ENCODE assay signal across 8 cellular contexts in genomic region chr7:73522081-73522818, GRCh38. TPM values are rescaled to one million over a fixed set of nuclear protein-coding genes. Genes with fewer than 3 reads are reported as not detected.
DNase-seq lines count a peak whose midpoint lies in the region; ATAC-seq and TF ChIP-seq lines count a peak whose summit lies in the region.

TSS of gene BAZ1B (minus strand) at chr7:73522293. CDS start at chr7:73521933, 360 bp downstream.

- DNase-seq in GM06990 (ENCODE audit: extremely low read depth, insufficient read length) (peak; percentile 100), NCI-H1048 (lab: John Stamatoyannopoulos, UW) (peak; percentile 98), SK-N-SH (peak; percentile 100), germinal center (ENCODE audit: low spot score) (peak; percentile 99), non-pigmented ciliary epithelial cell (ENCODE audit: low read depth) (peak; percentile 88), superior temporal gyrus (ENCODE audit: extremely low spot score) (peak; percentile 97)
- DNase-seq in activated naive CD4-positive, alpha-beta T cell treated with anti-CD3 and anti-CD28 coated beads, Interleukin-2, amount 50 U/mL, for 16 hours: peak; percentile 98

- CTCF ChIA-PET in SK-N-SH (lab: Yijun Ruan, JAX): interaction anchor here (0.6 to 2.1 kb wide), 8 partner anchors 17 to 218 kb away, joined by 3 to 11 read pairs (median 3); no protein-coding TSS in a partner anchor

- under 1% methylated on average over 47 of the region's 76 CpGs for WGBS in SK-N-SH (ENCODE audit: low lambda C conversion rate)

- H3K27me3 ChIP-seq in GM06990 (replicated peaks; ENCODE audit: control insufficient read depth, insufficient read depth, low read length): no peaks in the 10 kb centered on the region
- no peaks in the 10 kb centered on the region for H3K27me3 ChIP-seq in SK-N-SH (ENCODE audit: insufficient read depth)

- ATAC-seq in HG02571 (IDR thresholded peaks at IDR 0.05; ENCODE audit: unreplicated experiment): peak; percentile 87

- H4K20me1 ChIP-seq in SK-N-SH (ENCODE audit: insufficient read depth): peaks cover 37% of the 10 kb centered on the region

- peak within 1 kb of the TSS; percentile 91 for H3K4me3 ChIP-seq in GM06990 (replicated peaks; ENCODE audit: low read depth, low read length)
- H3K4me3 ChIP-seq in SK-N-SH (ENCODE audit: low read depth in 2 of 2, low read length in 1 of 2): peak within 1 kb of the TSS; percentile 69 to 83

- no peak for TF ChIP-seq RAD21 in SK-N-SH (IDR thresholded peaks at IDR 0.05; ENCODE audit: low read length)

- peak within 1 kb of the TSS; percentile 85 for H3K9ac ChIP-seq in SK-N-SH

- H3K9me2 ChIP-seq in SK-N-SH: no peaks in the 10 kb centered on the region

- no peaks in the 10 kb centered on the region; the same call in 1 of the 2 replicates for H3K36me3 ChIP-seq in GM06990 (ENCODE audit: control insufficient read depth, insufficient read depth, low read length)
- peaks cover 9 to 25% of the 10 kb centered on the region in 2 experiments for H3K36me3 ChIP-seq in SK-N-SH (replicated peaks in 1 of 2; ENCODE audit: control insufficient read depth in 1 of 2, insufficient read depth in 2 of 2, low read length in 1 of 2)

- H3K9me3 ChIP-seq in SK-N-SH: no peaks in the 10 kb centered on the region

- TF ChIP-seq EP300 in SK-N-SH (IDR thresholded peaks at IDR 0.05; ENCODE audit: borderline replicate concordance in 1 of 2, low read depth in 1 of 2, low read length in 1 of 2): peak; percentile 4 to 52; a peak in 1 of 4 replicates

- H3K79me2 ChIP-seq in SK-N-SH (ENCODE audit: insufficient read depth): peaks cover 51% of the 10 kb centered on the region

- H3K4me2 ChIP-seq in SK-N-SH: peak within 1 kb of the TSS; percentile 94

- H3K27ac ChIP-seq in SK-N-SH (ENCODE audit: low read depth in 2 of 2, low read length in 1 of 2): peak within 1 kb of the TSS; percentile 77 to 92

- H2AFZ ChIP-seq in SK-N-SH (ENCODE audit: low read depth): peak within 1 kb of the TSS; percentile 97

- POLR2A ChIA-PET in SK-N-SH (lab: Yijun Ruan, JAX): interaction anchor here (1.2 to 1.8 kb wide), 10 partner anchors 9 to 197 kb away, joined by 3 to 13 read pairs (median 6); partner anchors contain the start of genes BCL7B and STX1A

- H3F3A ChIP-seq in SK-N-SH (replicated peaks; ENCODE audit: insufficient read depth): peaks cover 29% of the 10 kb centered on the region

- TF ChIP-seq CTCF in GM06990 (IDR thresholded peaks at IDR 0.05; ENCODE audit: insufficient read depth, low read length, poor library complexity, severe bottlenecking) (no peak), SK-N-SH (IDR thresholded peaks at IDR 0.05) (0 out of 2 replicates have a peak, but pooled peaks have one; percentile 9)

- peaks cover 16 to 23% of the 10 kb centered on the region in 2 experiments for H3K4me1 ChIP-seq in SK-N-SH (ENCODE audit: control insufficient read depth in 1 of 2, insufficient read depth in 2 of 2, low read depth in 1 of 2, low read length in 1 of 2)

TF ChIP-seq in SK-N-SH, 30 proteins besides CTCF, POLR2A, EP300 and RAD21 (continues in another document):
- TF ChIP-seq TCF12 (IDR thresholded peaks at IDR 0.05) (no peak), FOXJ3 (CRISPR knock-in tag; IDR thresholded peaks at IDR 0.05) (no peak), RCOR1 (IDR thresholded peaks at IDR 0.05; ENCODE audit: low read length) (no peak), MXI1 (IDR thresholded peaks at IDR 0.05; ENCODE audit: low read depth, low read length) (peak; percentile 87), GATA2 (CRISPR knock-in tag; IDR thresholded peaks at IDR 0.05) (no peak), USF1 (IDR thresholded peaks at IDR 0.05; ENCODE audit: borderline replicate concordance, low read depth) (peak; percentile 65; the same call in 1 of the 2 replicates), CHD2 (IDR thresholded peaks at IDR 0.05; ENCODE audit: low read length, partially characterized antibody) (peak; percentile 97), SIN3A (IDR thresholded peaks at IDR 0.05; ENCODE audit: borderline replicate concordance, low read depth, low read length) (peak; percentile 37), RXRA (IDR thresholded peaks at IDR 0.05; ENCODE audit: borderline replicate concordance, low read depth) (peak; percentile 38; the same call in 1 of the 2 replicates), NFIC (IDR thresholded peaks at IDR 0.05; ENCODE audit: borderline replicate concordance) (peak; percentile 10; the same call in 1 of the 2 replicates), PBX3 (IDR thresholded peaks at IDR 0.05) (peak; percentile 100), YY1 (IDR thresholded peaks at IDR 0.05; ENCODE audit: low read depth) (peak; percentile 84), TEAD4 (IDR thresholded peaks at IDR 0.05; ENCODE audit: borderline replicate concordance, insufficient read depth) (0 out of 2 replicates have a peak, but pooled peaks have one; percentile 10), FOSL2 (IDR thresholded peaks at IDR 0.05; ENCODE audit: borderline replicate concordance, low read depth) (no peak), GABPA (IDR thresholded peaks at IDR 0.05; ENCODE audit: low read depth) (peak; percentile 29), ZBTB33 (IDR thresholded peaks at IDR 0.05; ENCODE audit: borderline replicate concordance, low read depth) (no peak), MAX (IDR thresholded peaks at IDR 0.05; ENCODE audit: low read depth) (peak; percentile 82), IRF3 (IDR thresholded peaks at IDR 0.05; ENCODE audit: low read depth, low read length) (no peak), MEF2A (IDR thresholded peaks at IDR 0.05; ENCODE audit: borderline replicate concordance, low read depth) (no peak), TAF1 (IDR thresholded peaks at IDR 0.05; ENCODE audit: borderline replicate concordance, low read depth, low read length) (peak; percentile 92), NRF1 (IDR thresholded peaks at IDR 0.05; ENCODE audit: low read depth, low read length) (peak; percentile 58), ELF1 (IDR thresholded peaks at IDR 0.05) (no peak), POLR2AphosphoS5 (IDR thresholded peaks at IDR 0.05; ENCODE audit: low read depth, low read length) (peak; percentile 70), EZH2phosphoT487 (IDR thresholded peaks at IDR 0.05; ENCODE audit: borderline replicate concordance, low read depth) (no peak), JUND (IDR thresholded peaks at IDR 0.05) (no peak)

RNA-seq across cellular contexts. Expression of gene BAZ1B, which starts in this region (rescaled TPM):
- 19.7 and 20.9 TPM in 2 replicates for polyA plus RNA-seq in SK-N-SH (2012; rRNA removed)
- polyA plus RNA-seq in SK-N-SH (2012; cell fraction: cytosol; rRNA removed): 27.7 and 28.8 TPM in 2 replicates
- polyA plus RNA-seq in SK-N-SH (2012; cell fraction: nucleus; rRNA removed): 22.7 and 29.4 TPM in 2 replicates

Comparison
In these comparisons a context has a peak if more than half of its experiments do, and no peak if none do; other contexts are left out.
1. Peak in every context shown above with its lines: DNase-seq, ATAC-seq, H3K4me3 ChIP-seq and H3K27ac ChIP-seq.